In the genomic region with DNA sequence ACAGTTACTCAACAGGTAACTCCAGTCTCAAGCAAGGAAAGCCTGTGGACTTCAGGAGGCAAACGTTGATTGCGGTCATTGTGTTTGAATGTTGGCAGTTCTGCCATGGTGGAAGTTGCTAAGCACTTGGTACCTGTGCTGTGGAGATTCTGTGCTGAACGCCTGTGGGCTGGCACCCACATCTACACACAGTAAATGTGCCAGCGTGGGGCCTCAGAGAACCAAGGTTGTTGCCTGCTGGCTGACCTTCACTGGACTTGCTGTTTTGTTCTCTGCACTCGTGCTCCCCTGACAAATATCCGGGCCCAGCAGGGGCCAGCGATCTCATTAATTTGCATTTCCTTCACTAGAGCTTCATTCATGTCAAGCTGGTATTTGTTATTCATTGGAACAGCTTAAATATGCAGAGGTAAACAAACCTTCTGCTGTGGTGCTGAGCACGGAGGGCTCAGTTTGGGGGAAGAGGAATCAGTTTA, we compare ENCODE assay signal across 17 cellular contexts.
DNase-seq lines count a peak whose midpoint lies in the region; ATAC-seq and TF ChIP-seq lines count a peak whose summit lies in the region.
"Had no signal": no experiment of that assay in that cellular context is flagged by ENCODE, and none has a peak within 500 bp of the region (broad histone marks: within the 10 kb centered on the region; RNA-seq: fewer than 3 reads in every experiment).

No MANE protein-coding gene starts in this region.

- TF ChIP-seq POLR2A in body of pancreas (IDR thresholded peaks at IDR 0.05) (no peak), stomach (IDR thresholded peaks at IDR 0.05) (no peak), lower leg skin (IDR thresholded peaks at IDR 0.05) (no peak)

- TF ChIP-seq CTCF in body of pancreas (IDR thresholded peaks at IDR 0.05) (no peak), stomach (IDR thresholded peaks at IDR 0.05) (no peak), lower leg skin (IDR thresholded peaks at IDR 0.05) (no peak)

- H3K27me3 ChIP-seq in HUES64 (ENCODE audit: insufficient read depth, low read length) = no peaks in the 10 kb centered on the region
- no peaks in the 10 kb centered on the region for H3K27me3 ChIP-seq in body of pancreas
- no peaks in the 10 kb centered on the region for H3K27me3 ChIP-seq in iPS-20b (ENCODE audit: insufficient read depth, low read length)
- H3K27me3 ChIP-seq in stomach = no peaks in the 10 kb centered on the region
- H3K27me3 ChIP-seq: dorsolateral prefrontal cortex, right lobe of liver had no signal

- no peak for TF ChIP-seq EP300 in stomach (IDR thresholded peaks at IDR 0.05)

- DNase-seq in body of pancreas (peak; percentile 47 to 69 (median 56)), stomach (peak; percentile 76), lower leg skin (ENCODE audit: low spot score in 2 of 2) (no peak)
- DNase-seq: activated CD4-positive, alpha-beta T cell treated with anti-CD3 and anti-CD28 coated beads, Interleukin-2, amount 50 U/mL, for 4 hours; MM.1S; naive B cell; NCI-H510A; right lobe of liver; stimulated activated naive B cell treated with anti-CD40 and anti-IgM and Interleukin-4, amounts not matched to agents 10 μg/mL and 1 μg/mL and 100 μg/mL, for 72 hours had no signal

- H3K27ac ChIP-seq in HUES64 (ENCODE audit: low read depth, low read length) (peak overlapping the region; percentile 94), body of pancreas (peak overlapping the region in 3 of 4 donors; percentile 15 to 61 (median 45)), iPS-20b (ENCODE audit: low read length) (peak overlapping the region; percentile 93), stomach (peak overlapping the region in 4 of 5 donors; percentile 6 to 39 (median 15))
- H3K27ac ChIP-seq: C4-2B, right lobe of liver had no signal

- H3K4me3 ChIP-seq in HUES64 (ENCODE audit: low read length) (peak overlapping the region; percentile 33), body of pancreas (no peak overlapping the region), iPS-20b (ENCODE audit: low read length) (peak overlapping the region; percentile 43), stomach (no peak overlapping the region), lower leg skin (ENCODE audit: low read depth, poor library complexity, severe bottlenecking) (no peak overlapping the region)
- H3K4me3 ChIP-seq: dorsolateral prefrontal cortex, right lobe of liver had no signal

- peaks cover 81% of the 10 kb centered on the region for H3K4me1 ChIP-seq in HUES64 (ENCODE audit: insufficient read depth, low read length)
- peaks cover 29% of the 10 kb centered on the region for H3K4me1 ChIP-seq in body of pancreas
- H3K4me1 ChIP-seq in iPS-20b (ENCODE audit: insufficient read depth, low read length) = peaks cover 61% of the 10 kb centered on the region
- H3K4me1 ChIP-seq in stomach = peaks cover 0 to 18% (median 11%) of the 10 kb centered on the region in 4 donors
- H3K4me1 ChIP-seq: right lobe of liver had no signal

- intact Hi-C loops in body of pancreas (cut with DNase I) = no loop called here
- intact Hi-C loops in stomach (cut with DNase I; ENCODE audit: low total_unique reads) = no loop called here
- intact Hi-C loops in lower leg skin (cut with DNase I; ENCODE audit: low total_unique reads) = no loop called here

- H3K9me3 ChIP-seq in HUES64 (ENCODE audit: insufficient read depth, low read depth, low read length) (no peaks in the 10 kb centered on the region), body of pancreas (no peaks in the 10 kb centered on the region), iPS-20b (ENCODE audit: insufficient read depth, low read depth, low read length) (no peaks in the 10 kb centered on the region), stomach (no peaks in the 10 kb centered on the region)
- H3K9me3 ChIP-seq: right lobe of liver had no signal

- 2% methylated on average over 8 of the region's 8 CpGs for WGBS in HUES64
- WGBS in body of pancreas, 2 donors = 11 to 17% methylated on average over 8 of the region's 8 CpGs
- WGBS in stomach, 5 donors = 18 to 37% (median 27%) methylated on average over 8 of the region's 8 CpGs
- 41 to 43% methylated on average over 8 of the region's 8 CpGs for WGBS in lower leg skin, 2 donors

- H3K9ac ChIP-seq in HUES64 (ENCODE audit: low read depth, low read length) = peak overlapping the region; percentile 41
- peak overlapping the region; percentile 77 for H3K9ac ChIP-seq in iPS-20b (ENCODE audit: low read depth, low read length)

- H3K36me3 ChIP-seq in HUES64 (ENCODE audit: insufficient read depth, low read length) = no peaks in the 10 kb centered on the region
- H3K36me3 ChIP-seq in body of pancreas (replicated peaks in 1 of 2; ENCODE audit: insufficient read depth in 1 of 2, low read depth in 2 of 2) = no peaks in the 10 kb centered on the region
- no peaks in the 10 kb centered on the region for H3K36me3 ChIP-seq in iPS-20b (ENCODE audit: insufficient read depth, low read depth, low read length)
- no peaks in the 10 kb centered on the region for H3K36me3 ChIP-seq in stomach
- H3K36me3 ChIP-seq: right lobe of liver had no signal

- ATAC-seq in body of pancreas (peak; percentile 73), GM21737 (IDR thresholded peaks at IDR 0.05; ENCODE audit: unreplicated experiment) (no peak), HG02798 (IDR thresholded peaks at IDR 0.05; ENCODE audit: poor library complexity, unreplicated experiment) (no peak)
- ATAC-seq: activated T-helper 17 cell treated with anti-CD3 and anti-CD28 coated beads, Interleukin-2, amount 50 U/mL, for 72 hours; HCT116; stimulated activated naive B cell treated with anti-CD40 and anti-IgM and Interleukin-4, amounts not matched to agents 10 μg/mL and 1 μg/mL and 100 μg/mL, for 72 hours had no signal

Comparison
In these comparisons a context has a peak if more than half of its experiments do, and no peak if none do; other contexts are left out.
1. H3K27ac ChIP-seq: peak in every context shown above with its lines; median percentile 94 in HUES64; 93 in iPS-20b; 45 in body of pancreas; 15 in stomach.
2. H3K4me3 ChIP-seq: peak in HUES64 (single experiment) and iPS-20b (single experiment); none in body of pancreas (0 of 2), stomach (0 of 4) and lower leg skin (single experiment).
3. DNase-seq: peak in body of pancreas (4 of 4) and stomach (single experiment); none in lower leg skin (0 of 2).